In the genomic region with DNA sequence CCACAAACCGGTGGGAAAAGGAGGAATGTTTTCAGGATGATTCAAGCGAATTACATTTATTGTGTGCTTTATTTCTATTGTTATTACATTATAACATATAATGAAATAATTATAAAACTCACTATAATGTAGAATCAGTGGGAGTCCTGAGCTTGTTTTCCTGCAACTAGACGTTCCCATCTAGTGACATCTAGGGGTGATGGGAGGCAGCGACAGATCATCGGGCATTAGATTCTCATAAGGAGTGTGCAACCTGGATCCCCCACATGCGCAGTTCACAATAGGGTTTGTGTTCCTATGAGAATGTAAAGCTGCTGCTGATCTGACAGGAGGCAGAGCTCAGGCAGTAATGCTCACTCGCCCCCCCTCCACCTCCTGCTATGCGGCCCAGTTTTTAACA, we compare ENCODE assay signal across 11 cellular contexts. TPM values are rescaled to one million over a fixed set of nuclear protein-coding genes. Genes with fewer than 3 reads are reported as not detected.
DNase-seq lines count a peak whose midpoint lies in the region; ATAC-seq and TF ChIP-seq lines count a peak whose summit lies in the region.
"Had no signal": no experiment of that assay in that cellular context is flagged by ENCODE, and none has a peak within 500 bp of the region (broad histone marks: within the 10 kb centered on the region; RNA-seq: fewer than 3 reads in every experiment).

No MANE protein-coding gene starts in this region.

- H3K36me3 Mint-ChIP-seq in Calu3 (ENCODE audit: insufficient read depth, unreplicated experiment): no peaks in the 10 kb centered on the region
- H3K36me3 Mint-ChIP-seq in activated T-cell treated with anti-CD3 and anti-CD28 coated beads, Interleukin-2, amount 50 U/mL, for 72 hours (ENCODE audit: insufficient read depth in 2 of 2): no peaks in the 10 kb centered on the region
- H3K36me3 Mint-ChIP-seq: immature natural killer cell had no signal

- no TSS peak for BruUV-seq in Calu3 (replicated peaks; lab: Mats Ljungman, UMichigan)

- no peak overlapping the region for H3K4me3 ChIP-seq in fibroblast of villous mesenchyme (ENCODE audit: low read depth, low read length)
- H3K4me3 ChIP-seq: pancreas, Peyer's patch had no signal

- intact Hi-C loops in Calu3 (cut with micrococcal nuclease; ENCODE audit: unreplicated experiment): loop anchor here (10.0 kb wide), 1 partner anchor 216 kb away; no protein-coding TSS in a partner anchor

- H3K27ac Mint-ChIP-seq in Calu3 (ENCODE audit: unreplicated experiment): no peak overlapping the region
- no peak overlapping the region for H3K27ac Mint-ChIP-seq in activated T-cell treated with anti-CD3 and anti-CD28 coated beads, Interleukin-2, amount 50 U/mL, for 72 hours
- H3K27ac Mint-ChIP-seq: immature natural killer cell had no signal

- ATAC-seq in activated T-cell treated with anti-CD3 and anti-CD28 coated beads, Interleukin-2, amount 50 U/mL, for 72 hours (replicated peaks in 1 of 2): no peak
- ATAC-seq: pancreas had no signal

- H3K4me3 Mint-ChIP-seq in Calu3 (ENCODE audit: low read depth, unreplicated experiment): no peak overlapping the region
- no peak overlapping the region for H3K4me3 Mint-ChIP-seq in activated T-cell treated with anti-CD3 and anti-CD28 coated beads, Interleukin-2, amount 50 U/mL, for 72 hours
- H3K4me3 Mint-ChIP-seq: immature natural killer cell had no signal

- peaks cover 57% of the 10 kb centered on the region for H3K27me3 Mint-ChIP-seq in Calu3 (ENCODE audit: unreplicated experiment)
- H3K27me3 Mint-ChIP-seq in activated T-cell treated with anti-CD3 and anti-CD28 coated beads, Interleukin-2, amount 50 U/mL, for 72 hours (ENCODE audit: low read depth): peaks cover 29% of the 10 kb centered on the region

- TF ChIP-seq CTCF in Calu3 (IDR thresholded peaks at IDR 0.05; ENCODE audit: unreplicated experiment) (peak; percentile 32), GM20000 (IDR thresholded peaks at IDR 0.05; ENCODE audit: extremely low read depth, missing control alignments) (peak; percentile 6), fibroblast of villous mesenchyme (IDR thresholded peaks at IDR 0.05; ENCODE audit: insufficient read depth, low read depth, low read length) (peak; percentile 47)

- peaks cover 12% of the 10 kb centered on the region for H3K4me1 Mint-ChIP-seq in Calu3 (ENCODE audit: low read depth, unreplicated experiment)
- peaks cover 5% of the 10 kb centered on the region for H3K4me1 Mint-ChIP-seq in activated T-cell treated with anti-CD3 and anti-CD28 coated beads, Interleukin-2, amount 50 U/mL, for 72 hours (ENCODE audit: low read depth)
- H3K4me1 Mint-ChIP-seq: immature natural killer cell had no signal

- DNase-seq in Calu3 (no peak), GM20000 (ENCODE audit: low spot score) (no peak), RPMI7951 (ENCODE audit: low read depth) (peak; percentile 61), fibroblast of villous mesenchyme (ENCODE audit: low read depth) (peak; percentile 38), 8988T (no peak), DMS79 treated with DMSO at 0.1 percent for 48 hours (lab: John Stamatoyannopoulos, UW) (no peak)
- no peak for DNase-seq in activated T-cell treated with anti-CD3 and anti-CD28 coated beads, Interleukin-2, amount 50 U/mL, for 72 hours
- DNase-seq: H7, immature natural killer cell, pancreas had no signal

- CTCF ChIA-PET in Calu3 (lab: Charles Lee): interaction anchor here (0.6 to 1.2 kb wide), 5 partner anchors 19 to 216 kb away, joined by 3 to 5 read pairs (median 4); a partner anchor contains a TSS

- no peaks in the 10 kb centered on the region for H3K9me3 Mint-ChIP-seq in Calu3 (ENCODE audit: low read depth, unreplicated experiment)
- no peaks in the 10 kb centered on the region for H3K9me3 Mint-ChIP-seq in activated T-cell treated with anti-CD3 and anti-CD28 coated beads, Interleukin-2, amount 50 U/mL, for 72 hours
- H3K9me3 Mint-ChIP-seq: immature natural killer cell had no signal

RNA-seq across cellular contexts. Expression of a gene that starts 54.5 kb away (rescaled TPM):
- total RNA-seq in Calu3 (2022) (0.80 and 1.3 TPM in 2 replicates), fibroblast of villous mesenchyme (0.32 and 1.3 TPM in 2 replicates)
- total RNA-seq in RPMI7951 (2014; rRNA removed; shearing (Covaris generic)): 0.84 and 2.9 TPM in 2 replicates
- 1 to 10 TPM; 2.2 to 4.8 TPM for total RNA-seq in activated T-cell treated with anti-CD3 and anti-CD28 coated beads, Interleukin-2, amount 50 U/mL, for 72 hours

RNA-seq across cellular contexts. Expression of a gene that starts 55.4 kb away (rescaled TPM):
- total RNA-seq in Calu3 (2022) (117 TPM in 2 replicates), fibroblast of villous mesenchyme (17.7 and 20.9 TPM in 2 replicates)
- total RNA-seq in RPMI7951 (2014; rRNA removed; shearing (Covaris generic)): 31.0 and 33.3 TPM in 2 replicates
- 100 to 1,000 TPM; 145 to 152 TPM for total RNA-seq in activated T-cell treated with anti-CD3 and anti-CD28 coated beads, Interleukin-2, amount 50 U/mL, for 72 hours

RNA-seq across cellular contexts. Expression of a gene that starts 55.7 kb away (rescaled TPM):
- total RNA-seq in Calu3 (2022) (107 and 118 TPM in 2 replicates), fibroblast of villous mesenchyme (33.7 and 64.7 TPM in 2 replicates)
- 77.4 and 101 TPM in 2 replicates for total RNA-seq in RPMI7951 (2014; rRNA removed; shearing (Covaris generic))
- 10 to 100 TPM; 40.7 to 51.0 TPM for total RNA-seq in activated T-cell treated with anti-CD3 and anti-CD28 coated beads, Interleukin-2, amount 50 U/mL, for 72 hours

Comparison
In these comparisons a context has a peak if more than half of its experiments do, and no peak if none do; other contexts are left out.
1. DNase-seq: peak in RPMI7951 (single experiment) and fibroblast of villous mesenchyme (single experiment); none in Calu3 (single experiment), GM20000 (single experiment), 8988T (single experiment), activated T-cell treated with anti-CD3 and anti-CD28 coated beads, Interleukin-2, amount 50 U/mL, for 72 hours (0 of 2) and DMS79 treated with DMSO at 0.1 percent for 48 hours (single experiment).
2. Peak in every context shown above with its lines, with median percentiles within 50 percentile points of each other: CTCF ChIP-seq.